8 cellular contexts compared by ENCODE assay signal in the genomic region with DNA sequence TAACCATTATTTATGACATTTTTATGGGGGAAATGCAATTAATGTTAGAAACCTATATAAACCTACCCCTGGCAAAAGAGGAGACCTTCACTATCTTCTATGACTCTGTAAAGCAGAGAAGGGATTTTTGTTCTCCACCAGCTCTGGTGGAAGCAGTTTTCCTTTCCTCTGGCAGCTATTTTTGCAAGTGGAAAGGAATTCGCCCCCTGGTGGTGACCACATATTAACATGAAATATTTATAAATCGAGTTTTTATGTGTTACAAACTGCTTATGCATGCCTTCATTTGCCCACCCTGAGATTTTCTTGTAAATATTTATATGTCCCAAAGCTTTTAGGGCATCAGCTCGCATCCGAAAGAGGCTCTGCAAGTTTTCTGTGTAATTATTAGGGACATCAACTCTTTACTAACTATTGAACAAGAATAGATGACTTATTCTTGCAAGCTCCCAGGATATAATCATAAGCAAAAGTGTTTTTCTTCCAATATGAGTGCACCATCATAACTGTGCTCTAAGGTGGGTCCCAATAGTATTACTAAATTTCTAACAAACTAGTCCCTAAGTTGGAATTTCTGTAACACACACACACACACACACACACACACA.
A peak's percentile ranks its signal among the peaks of the same experiment; 100 is the strongest.
DNase-seq lines count a peak whose midpoint lies in the region; ATAC-seq and TF ChIP-seq lines count a peak whose summit lies in the region.

No MANE protein-coding gene starts in this region.

- DNase-seq in NCI-H2107 treated with DMSO at 0.1 percent for 48 hours (lab: John Stamatoyannopoulos, UW; ENCODE audit: unreplicated experiment): peak; percentile 7
- no peak for DNase-seq in NCI-H2107 (lab: John Stamatoyannopoulos, UW)
- peak; percentile 52 for DNase-seq in LoVo (ENCODE audit: low spot score)
- DNase-seq in SKM-1 (lab: John Stamatoyannopoulos, UW; ENCODE audit: unreplicated experiment): peak; percentile 51
- peak; percentile 31 for DNase-seq in colonic mucosa
- DNase-seq in mesendoderm: peak; percentile 56
- DNase-seq in testis: peak; percentile 67

- ATAC-seq in GM18517 (IDR thresholded peaks at IDR 0.05; ENCODE audit: unreplicated experiment): no peak

- H3K79me2 ChIP-seq in mesendoderm (ENCODE audit: control insufficient read depth, insufficient read depth, low read length): no peaks in the 10 kb centered on the region

- no peak overlapping the region for H2BK5ac ChIP-seq in mesendoderm (ENCODE audit: low read length)

- H3K4me3 ChIP-seq in colonic mucosa (no peak overlapping the region), mesendoderm (ENCODE audit: low read length) (no peak overlapping the region), testis (no peak overlapping the region)

- TF ChIP-seq CTCF in colonic mucosa (IDR thresholded peaks at IDR 0.05) (peak; percentile 66), testis (IDR thresholded peaks at IDR 0.05) (peak; percentile 57 to 90 (median 75))

- no peak overlapping the region for H2BK15ac ChIP-seq in mesendoderm (replicated peaks; ENCODE audit: low read depth)

- H3K27me3 ChIP-seq in colonic mucosa (no peaks in the 10 kb centered on the region), mesendoderm (ENCODE audit: insufficient read depth, low read length, poor library complexity) (no peaks in the 10 kb centered on the region), testis (no peaks in the 10 kb centered on the region)

- no peak overlapping the region for H4K5ac ChIP-seq in mesendoderm (ENCODE audit: low read length)

- H3K36me3 ChIP-seq in colonic mucosa (no peaks in the 10 kb centered on the region), mesendoderm (ENCODE audit: control insufficient read depth, insufficient read depth, low read length) (no peaks in the 10 kb centered on the region), testis (ENCODE audit: low read depth, missing control alignments) (no peaks in the 10 kb centered on the region)

- H3K23ac ChIP-seq in mesendoderm (ENCODE audit: low read length): no peak overlapping the region

- WGBS in mesendoderm (ENCODE audit: extremely low coverage, insufficient coverage, low lambda C conversion rate): no CpG with 5 or more reads among the region's 4 CpGs
- WGBS in testis, 2 donors: 30 to 50% methylated on average over 4 of the region's 4 CpGs

- H3K4me2 ChIP-seq in mesendoderm (ENCODE audit: low read length): no peak overlapping the region

- no peak overlapping the region for H3K4ac ChIP-seq in mesendoderm (ENCODE audit: low read depth, low read length)

- intact Hi-C loops in colonic mucosa (cut with DNase I): loop anchor here (5.0 to 10.0 kb wide), 3 partner anchors 314 to 751 kb away; no protein-coding TSS in a partner anchor
- intact Hi-C loops in testis (cut with DNase I; ENCODE audit: low total_unique reads): no loop called here

- no peak overlapping the region for H2BK120ac ChIP-seq in mesendoderm (ENCODE audit: low read depth, low read length)

- no peaks in the 10 kb centered on the region for H3K4me1 ChIP-seq in colonic mucosa
- no peaks in the 10 kb centered on the region for H3K4me1 ChIP-seq in mesendoderm (ENCODE audit: control insufficient read depth, low read depth, low read length)
- H3K4me1 ChIP-seq in testis: no peaks in the 10 kb centered on the region

- H3K9ac ChIP-seq in colonic mucosa (ENCODE audit: low read depth in 2 of 2, low read length in 2 of 2): no peak overlapping the region
- no peak overlapping the region for H3K9ac ChIP-seq in mesendoderm (ENCODE audit: low read length)

- no peak for TF ChIP-seq POLR2A in testis (IDR thresholded peaks at IDR 0.05)

- H3K18ac ChIP-seq in mesendoderm (ENCODE audit: low read length): no peak overlapping the region

- no peak overlapping the region for H4K8ac ChIP-seq in mesendoderm (ENCODE audit: low read depth, low read length)

- H3K27ac ChIP-seq in colonic mucosa (no peak overlapping the region), mesendoderm (ENCODE audit: low read depth, low read length) (no peak overlapping the region), testis (no peak overlapping the region)

- no peak overlapping the region for H3K56ac ChIP-seq in mesendoderm (ENCODE audit: low read length)

- H3K9me3 ChIP-seq in colonic mucosa (no peaks in the 10 kb centered on the region), testis (no peaks in the 10 kb centered on the region)

- H3K79me1 ChIP-seq in mesendoderm (ENCODE audit: low read length): no peaks in the 10 kb centered on the region

- H2AK5ac ChIP-seq in mesendoderm (ENCODE audit: low read length): no peak overlapping the region
